ENCODE assay signal across 9 cellular contexts in genomic region chr5:53555160-53555559, GRCh38.
"Had no signal": no experiment of that assay in that cellular context is flagged by ENCODE, and none has a peak within 500 bp of the region (broad histone marks: within the 10 kb centered on the region; RNA-seq: fewer than 3 reads in every experiment).

No MANE protein-coding gene starts in this region.

- H3K4me3 Mint-ChIP-seq: GM23338, H9 had no signal

- ATAC-seq: GM23338 had no signal

- H3K27ac Mint-ChIP-seq: GM23338, H9 had no signal

- H3K4me3 ChIP-seq: GM23338 had no signal

- H3K27ac ChIP-seq: KMS-11 had no signal

- DNase-seq: H9, HCEC 1CT, IMR-90, KBM-7 had no signal

- H2AFZ ChIP-seq: GM23338 had no signal

- FAIRE-seq: H1, H54, HTR-8/SVneo had no signal
